1 cellular context compared by ENCODE assay signal in genomic region chr7:77989981-77990566, GRCh38.
TF ChIP-seq lines count a peak whose summit lies in the region.

No MANE protein-coding gene starts in this region.

TF ChIP-seq in K562, 482 proteins besides CTCF, POLR2A, EP300 and RAD21 (continued from another document):
- TF ChIP-seq SOX6 (IDR thresholded peaks at IDR 0.05): no peak; the same call in 1 of the 2 replicates
- TF ChIP-seq, protein P1, sequence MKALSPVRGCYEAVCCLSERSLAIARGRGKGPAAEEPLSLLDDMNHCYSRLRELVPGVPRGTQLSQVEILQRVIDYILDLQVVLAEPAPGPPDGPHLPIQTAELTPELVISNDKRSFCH (CRISPR knock-in tag; IDR thresholded peaks at IDR 0.05): no peak
- TF ChIP-seq, protein P1 (tag; IDR thresholded peaks at IDR 0.05): peak; percentile 69
- TF ChIP-seq L3MBTL2 (IDR thresholded peaks at IDR 0.05): peak; percentile 55; the same call in 1 of the 2 replicates
- no peak for TF ChIP-seq ZBTB1 (CRISPR knock-in tag; IDR thresholded peaks at IDR 0.05; ENCODE audit: borderline replicate concordance, low read depth)
- no peak for TF ChIP-seq ZNF699 (CRISPR knock-in tag; IDR thresholded peaks at IDR 0.05; ENCODE audit: insufficient replicate concordance)
- TF ChIP-seq NFIX (CRISPR knock-in tag; IDR thresholded peaks at IDR 0.05; ENCODE audit: low read depth): peak; percentile 51; the same call in 1 of the 2 replicates
- no peak for TF ChIP-seq ATF6 (CRISPR knock-in tag; IDR thresholded peaks at IDR 0.05)
- no peak for TF ChIP-seq ARNT (IDR thresholded peaks at IDR 0.05)
- TF ChIP-seq PHF8 (IDR thresholded peaks at IDR 0.05; ENCODE audit: borderline replicate concordance, low read length): peak; percentile 30; the same call in 1 of the 2 replicates
- TF ChIP-seq C11orf30 (IDR thresholded peaks at IDR 0.05; ENCODE audit: low read depth): peak; percentile 96
- TF ChIP-seq FOXJ2 (tag; IDR thresholded peaks at IDR 0.05): 0 out of 2 replicates have a peak, but pooled peaks have one; percentile 58
- no peak for TF ChIP-seq ZNF23 (CRISPR knock-in tag; IDR thresholded peaks at IDR 0.05)
TF ChIP-seq in K562: peak in this region for 111.
